ENCODE assay signal across 8 cellular contexts in genomic region chr22:30635273-30636225, GRCh38. TPM values are rescaled to one million over a fixed set of nuclear protein-coding genes. Genes with fewer than 3 reads are reported as not detected.
DNase-seq lines count a peak whose midpoint lies in the region; ATAC-seq lines count a peak whose summit lies in the region.

SLC35E4 (plus strand) TSS chr22:30635781; CDS start chr22:30636451, 670 bp downstream.

- peak; percentile 66 for ATAC-seq in GM18907 (IDR thresholded peaks at IDR 0.05; ENCODE audit: unreplicated experiment)
- ATAC-seq in HG03139 (IDR thresholded peaks at IDR 0.05; ENCODE audit: unreplicated experiment) = peak; percentile 62

- DNase-seq in AG08395 (ENCODE audit: low spot score) (peak; percentile 98), NCI-H345 treated with DMSO at 0.1 percent for 48 hours (lab: John Stamatoyannopoulos, UW; ENCODE audit: unreplicated experiment) (peak; percentile 10), cerebellum (ENCODE audit: low spot score) (peak; percentile 96), kidney tubule cell (ENCODE audit: low spot score) (peak; percentile 91)
- peak; percentile 94 for DNase-seq in activated CD4-positive, alpha-beta T cell treated with anti-CD3 and anti-CD28 coated beads for 1 hour
- peak; percentile 92 to 99 for DNase-seq in stimulated activated CD4-positive, alpha-beta T cell treated with anti-CD3 and anti-CD28 coated beads, Interleukin-1b, Interleukin-23, amount 100 ng/mL, for 1 hour (ENCODE audit: low read depth in 2 of 2)

RNA-seq across cellular contexts. Expression of gene SLC35E4, which starts in this region (rescaled TPM):
- total RNA-seq in cerebellum = 5.0 TPM

Comparison
In these comparisons a context has a peak if more than half of its experiments do, and no peak if none do; other contexts are left out.
1. Peak in every context shown above with its lines: DNase-seq and ATAC-seq.
2. DNase-seq: peak in every context shown above with its lines; median percentile 98 in AG08395; 96 in cerebellum; 96 in stimulated activated CD4-positive, alpha-beta T cell treated with anti-CD3 and anti-CD28 coated beads, Interleukin-1b, Interleukin-23, amount 100 ng/mL, for 1 hour; 94 in activated CD4-positive, alpha-beta T cell treated with anti-CD3 and anti-CD28 coated beads for 1 hour; 91 in kidney tubule cell; 10 in NCI-H345 treated with DMSO at 0.1 percent for 48 hours.